ENCODE assay signal across 7 cellular contexts in genomic region chrX:2498781-2499302, GRCh38. TPM values are rescaled to one million over a fixed set of nuclear protein-coding genes. Genes with fewer than 3 reads are reported as not detected.
DNase-seq lines count a peak whose midpoint lies in the region; ATAC-seq and TF ChIP-seq lines count a peak whose summit lies in the region.

No MANE protein-coding gene starts in this region.

- H3K27me3 ChIP-seq in HL-60 (ENCODE audit: insufficient read depth, poor library complexity, severe bottlenecking): no peaks in the 10 kb centered on the region
- H3K27me3 ChIP-seq in spleen (replicated peaks in 1 of 7): no peaks in the 10 kb centered on the region

- peaks cover 0 to 24% (median 8%) of the 10 kb centered on the region in 6 donors for H3K36me3 ChIP-seq in spleen

- 36 to 53% (median 49%) methylated on average over 10 of the region's 10 CpGs for WGBS in spleen, 5 donors

- TF ChIP-seq POLR2A in spleen (IDR thresholded peaks at IDR 0.05): no peak

- ATAC-seq in HG02852 (IDR thresholded peaks at IDR 0.05; ENCODE audit: unreplicated experiment): no peak
- ATAC-seq in GM21717 (IDR thresholded peaks at IDR 0.05; ENCODE audit: unreplicated experiment): no peak

- no peaks in the 10 kb centered on the region for H3K9me3 ChIP-seq in iPS-18c (ENCODE audit: control insufficient read depth, insufficient read depth, low read length)
- H3K9me3 ChIP-seq in spleen: no peaks in the 10 kb centered on the region

- H3K4me1 ChIP-seq in spleen: peaks cover 26 to 59% (median 41%) of the 10 kb centered on the region in 6 donors

- H3K27ac ChIP-seq in HL-60 (replicated peaks) (peak overlapping the region; percentile 72), spleen (peak overlapping the region in 7 of 8 donors; percentile 73 to 94 (median 92))

- DNase-seq in HL-60 (ENCODE audit: low read depth in 1 of 2, low spot score in 1 of 2) (peak in 1 of 2 experiments; percentile 47), astrocyte of the cerebellum (ENCODE audit: low read depth) (no peak), spleen (peak; percentile 58), GM19240 (ENCODE audit: insufficient read length, low spot score) (no peak)

- TF ChIP-seq CTCF in HL-60 (IDR thresholded peaks at IDR 0.05; ENCODE audit: insufficient read depth, low read length): no peak
- TF ChIP-seq CTCF in astrocyte of the cerebellum (IDR thresholded peaks at IDR 0.05; ENCODE audit: low read depth, low read length, missing control alignments): no peak
- TF ChIP-seq CTCF in spleen (IDR thresholded peaks at IDR 0.05 in 8 of 11, conservative IDR thresholded peaks at IDR 0.05 in 3 of 11): no peak

- intact Hi-C loops in spleen (cut with DNase I; ENCODE audit: low total_unique reads): loop anchor here (10.0 kb wide), 1 partner anchor 196 kb away; the partner anchor contains the start of gene CD99

- H3K4me3 ChIP-seq in HL-60 (replicated peaks; ENCODE audit: insufficient read depth, low read length) (no peak overlapping the region), astrocyte of the cerebellum (ENCODE audit: low read depth, low read length) (peak overlapping the region; percentile 75), iPS-18c (ENCODE audit: insufficient read depth, low read depth, low read length) (peak overlapping the region; percentile 79), spleen (peak overlapping the region in 5 of 8 donors; percentile 74 to 94 (median 84))

- in situ Hi-C loops in astrocyte of the cerebellum (cut with HindIII; ENCODE audit: low sequenced_read_pairs): no loop called here

RNA-seq across cellular contexts. Expression of gene DHRSX, which starts 1.9 kb away (rescaled TPM):
- 10 to 100 TPM; 18.7 to 29.6 (median 26.6) TPM for total RNA-seq in spleen
- polyA plus RNA-seq in spleen: 1 to 10 TPM; 5.5 to 9.2 (median 6.6) TPM

RNA-seq across cellular contexts. Expression of gene ZBED1, which starts 1.9 kb away (rescaled TPM):
- total RNA-seq in spleen: 10 to 100 TPM; 39.2 to 65.7 (median 45.1) TPM
- polyA plus RNA-seq in spleen: 10 to 100 TPM; 11.3 to 24.2 (median 14.5) TPM
